22 cellular contexts compared by ENCODE assay signal in genomic region chr13:75263741-75264407, GRCh38.
DNase-seq lines count a peak whose midpoint lies in the region; FAIRE-seq and TF ChIP-seq lines count a peak whose summit lies in the region.
"Had no signal": no experiment of that assay in that cellular context is flagged by ENCODE, and none has a peak within 500 bp of the region (broad histone marks: within the 10 kb centered on the region; RNA-seq: fewer than 3 reads in every experiment).

No MANE protein-coding gene starts in this region.

- FAIRE-seq in frontal cortex (lab: Jason Lieb, UNC): no peak
- FAIRE-seq: GM12891, RCC 7860 had no signal

- no peak overlapping the region for H2AFZ ChIP-seq in SK-N-SH (ENCODE audit: low read depth)

- peak; percentile 35 for DNase-seq in A172 (ENCODE audit: low spot score)
- DNase-seq in GM04503 (ENCODE audit: low read depth): peak; percentile 66
- no peak for DNase-seq in SK-N-SH
- DNase-seq in fibroblast of peridontal ligament (ENCODE audit: extremely low read depth): peak; percentile 78
- no peak for DNase-seq in NCI-H446 (lab: John Stamatoyannopoulos, UW)
- no peak for DNase-seq in frontal cortex (ENCODE audit: low spot score in 2 of 2)
- no peak for DNase-seq in amniotic stem cell (lab: John Stamatoyannopoulos, UW)
- no peak for DNase-seq in activated naive CD4-positive, alpha-beta T cell treated with anti-CD3 and anti-CD28 coated beads, Interleukin-2, amount 10 ng/mL, durations not matched to agents 7 days and 5 days
- DNase-seq: activated CD4-positive, alpha-beta T cell treated with anti-CD3 and anti-CD28 coated beads, Interleukin-2, amount 10 ng/mL, durations not matched to agents 7 days and 5 days; COR-L47; effector CD4-positive, alpha-beta T cell; mucosa of descending colon; NCI-H1092 treated with DMSO at 0.1 percent for 48 hours; NCI-H2171; right cardiac atrium; stimulated activated CD4-positive, alpha-beta T cell treated with anti-CD3 and anti-CD28 coated beads, Interleukin-2, amount 100 ng/mL, for 24 hours had no signal

- no peak for TF ChIP-seq EP300 in SK-N-SH (IDR thresholded peaks at IDR 0.05; ENCODE audit: borderline replicate concordance in 1 of 2, low read depth in 1 of 2, low read length in 1 of 2)

- H4K20me1 ChIP-seq in SK-N-SH (ENCODE audit: insufficient read depth): no peaks in the 10 kb centered on the region

- H3K4me3 Mint-ChIP-seq in activated naive CD4-positive, alpha-beta T cell treated with anti-CD3 and anti-CD28 coated beads, Interleukin-2, amount 10 ng/mL, durations not matched to agents 7 days and 5 days: no peak overlapping the region
- H3K4me3 Mint-ChIP-seq: activated CD4-positive, alpha-beta T cell treated with anti-CD3 and anti-CD28 coated beads, Interleukin-2, amount 10 ng/mL, durations not matched to agents 7 days and 5 days; activated naive CD4-positive, alpha-beta T cell treated with anti-CD3 and anti-CD28 coated beads, Interleukin-2, amount 50 U/mL, for 24 hours had no signal

- no peaks in the 10 kb centered on the region for H3K9me3 Mint-ChIP-seq in activated naive CD4-positive, alpha-beta T cell treated with anti-CD3 and anti-CD28 coated beads, Interleukin-2, amount 10 ng/mL, durations not matched to agents 7 days and 5 days
- H3K9me3 Mint-ChIP-seq: activated CD4-positive, alpha-beta T cell treated with anti-CD3 and anti-CD28 coated beads, Interleukin-2, amount 10 ng/mL, durations not matched to agents 7 days and 5 days; activated naive CD4-positive, alpha-beta T cell treated with anti-CD3 and anti-CD28 coated beads, Interleukin-2, amount 50 U/mL, for 24 hours had no signal

- H3F3A ChIP-seq in SK-N-SH (replicated peaks; ENCODE audit: insufficient read depth): peaks cover 3% of the 10 kb centered on the region

- no peaks in the 10 kb centered on the region for H3K9me3 ChIP-seq in SK-N-SH
- H3K9me3 ChIP-seq: esophagus muscularis mucosa, mucosa of descending colon, neutrophil had no signal

- no peak overlapping the region for H3K4me3 ChIP-seq in SK-N-SH (ENCODE audit: low read depth in 2 of 2, low read length in 1 of 2)
- H3K4me3 ChIP-seq: cardiac muscle cell, esophagus muscularis mucosa, mucosa of descending colon had no signal

- no peak overlapping the region for H3K4me2 ChIP-seq in SK-N-SH

- WGBS in SK-N-SH (ENCODE audit: low lambda C conversion rate): 23% methylated on average over 1 of the region's 1 CpG

- no peaks in the 10 kb centered on the region for H3K9me2 ChIP-seq in SK-N-SH

- H3K79me2 ChIP-seq in SK-N-SH (ENCODE audit: insufficient read depth): no peaks in the 10 kb centered on the region

- no peaks in the 10 kb centered on the region for H3K36me3 ChIP-seq in SK-N-SH (replicated peaks in 1 of 2; ENCODE audit: control insufficient read depth in 1 of 2, insufficient read depth in 2 of 2, low read length in 1 of 2)
- H3K36me3 ChIP-seq: cardiac muscle cell, esophagus muscularis mucosa, neutrophil had no signal

- no peak overlapping the region for H3K27ac Mint-ChIP-seq in activated naive CD4-positive, alpha-beta T cell treated with anti-CD3 and anti-CD28 coated beads, Interleukin-2, amount 10 ng/mL, durations not matched to agents 7 days and 5 days
- H3K27ac Mint-ChIP-seq: activated CD4-positive, alpha-beta T cell treated with anti-CD3 and anti-CD28 coated beads, Interleukin-2, amount 10 ng/mL, durations not matched to agents 7 days and 5 days; activated naive CD4-positive, alpha-beta T cell treated with anti-CD3 and anti-CD28 coated beads, Interleukin-2, amount 50 U/mL, for 24 hours had no signal

- no peak for TF ChIP-seq RAD21 in SK-N-SH (IDR thresholded peaks at IDR 0.05; ENCODE audit: low read length)

- no peak for TF ChIP-seq CTCF in SK-N-SH (IDR thresholded peaks at IDR 0.05)

- POLR2A ChIA-PET in SK-N-SH (lab: Yijun Ruan, JAX): no interaction called here

- no peaks in the 10 kb centered on the region for H3K27me3 Mint-ChIP-seq in activated naive CD4-positive, alpha-beta T cell treated with anti-CD3 and anti-CD28 coated beads, Interleukin-2, amount 10 ng/mL, durations not matched to agents 7 days and 5 days
- H3K27me3 Mint-ChIP-seq: activated CD4-positive, alpha-beta T cell treated with anti-CD3 and anti-CD28 coated beads, Interleukin-2, amount 10 ng/mL, durations not matched to agents 7 days and 5 days; activated naive CD4-positive, alpha-beta T cell treated with anti-CD3 and anti-CD28 coated beads, Interleukin-2, amount 50 U/mL, for 24 hours had no signal

- no peak overlapping the region; a peak in 1 of 4 replicates for H3K27ac ChIP-seq in SK-N-SH (ENCODE audit: low read depth in 2 of 2, low read length in 1 of 2)
- H3K27ac ChIP-seq: cardiac muscle cell, esophagus muscularis mucosa, neutrophil had no signal

- H3K36me3 Mint-ChIP-seq in activated naive CD4-positive, alpha-beta T cell treated with anti-CD3 and anti-CD28 coated beads, Interleukin-2, amount 10 ng/mL, durations not matched to agents 7 days and 5 days: no peaks in the 10 kb centered on the region
- H3K36me3 Mint-ChIP-seq: activated naive CD4-positive, alpha-beta T cell treated with anti-CD3 and anti-CD28 coated beads, Interleukin-2, amount 50 U/mL, for 24 hours had no signal

- H3K9ac ChIP-seq in SK-N-SH: no peak overlapping the region

- H3K27me3 ChIP-seq in SK-N-SH (ENCODE audit: insufficient read depth): no peaks in the 10 kb centered on the region
- H3K27me3 ChIP-seq: cardiac muscle cell, esophagus muscularis mucosa, neutrophil had no signal

- CTCF ChIA-PET in SK-N-SH (lab: Yijun Ruan, JAX): interaction anchor here (1.7 kb wide), 1 partner anchor 44 kb away, joined by 5 read pairs; no protein-coding TSS in a partner anchor
- CTCF ChIA-PET in activated naive CD4-positive, alpha-beta T cell treated with anti-CD3 and anti-CD28 coated beads, Interleukin-2, amount 10 ng/mL, durations not matched to agents 7 days and 5 days (lab: Charles Lee): interaction anchor here (1.3 kb wide), 1 partner anchor 8 kb away, joined by 3 read pairs; no protein-coding TSS in a partner anchor

- no peaks in the 10 kb centered on the region; a peak in 1 of 4 replicates for H3K4me1 ChIP-seq in SK-N-SH (ENCODE audit: control insufficient read depth in 1 of 2, insufficient read depth in 2 of 2, low read depth in 1 of 2, low read length in 1 of 2)
- H3K4me1 ChIP-seq: esophagus muscularis mucosa had no signal

- no peaks in the 10 kb centered on the region for H3K4me1 Mint-ChIP-seq in activated naive CD4-positive, alpha-beta T cell treated with anti-CD3 and anti-CD28 coated beads, Interleukin-2, amount 10 ng/mL, durations not matched to agents 7 days and 5 days
- H3K4me1 Mint-ChIP-seq: activated CD4-positive, alpha-beta T cell treated with anti-CD3 and anti-CD28 coated beads, Interleukin-2, amount 10 ng/mL, durations not matched to agents 7 days and 5 days; activated naive CD4-positive, alpha-beta T cell treated with anti-CD3 and anti-CD28 coated beads, Interleukin-2, amount 50 U/mL, for 24 hours had no signal

TF ChIP-seq in SK-N-SH, 30 proteins besides CTCF, POLR2A, EP300 and RAD21 (continues in another document):
- TF ChIP-seq FOXJ3 (CRISPR knock-in tag; IDR thresholded peaks at IDR 0.05) (no peak), TEAD4 (IDR thresholded peaks at IDR 0.05; ENCODE audit: borderline replicate concordance, insufficient read depth) (no peak), EZH2phosphoT487 (IDR thresholded peaks at IDR 0.05; ENCODE audit: borderline replicate concordance, low read depth) (no peak), ELF1 (IDR thresholded peaks at IDR 0.05) (no peak), JUND (IDR thresholded peaks at IDR 0.05) (0 out of 2 replicates have a peak, but pooled peaks have one; percentile 23), USF1 (IDR thresholded peaks at IDR 0.05; ENCODE audit: borderline replicate concordance, low read depth) (no peak), ZBTB33 (IDR thresholded peaks at IDR 0.05; ENCODE audit: borderline replicate concordance, low read depth) (no peak), RFX5 (IDR thresholded peaks at IDR 0.05; ENCODE audit: low read length) (no peak), MEF2A (IDR thresholded peaks at IDR 0.05; ENCODE audit: borderline replicate concordance, low read depth) (no peak)

Comparison
In these comparisons a context has a peak if more than half of its experiments do, and no peak if none do; other contexts are left out.
1. DNase-seq: peak in A172 (single experiment), GM04503 (single experiment) and fibroblast of peridontal ligament (single experiment); none in SK-N-SH (single experiment), NCI-H446 (0 of 2), frontal cortex (0 of 2), amniotic stem cell (single experiment) and activated naive CD4-positive, alpha-beta T cell treated with anti-CD3 and anti-CD28 coated beads, Interleukin-2, amount 10 ng/mL, durations not matched to agents 7 days and 5 days (single experiment).